7 cellular contexts compared by ENCODE assay signal in genomic region chr1:210328032-210328745, GRCh38. TPM values are rescaled to one million over a fixed set of nuclear protein-coding genes. Genes with fewer than 3 reads are reported as not detected.
DNase-seq lines count a peak whose midpoint lies in the region; ATAC-seq and TF ChIP-seq lines count a peak whose summit lies in the region.

No MANE protein-coding gene starts in this region.

- TSS peak; percentile 70 for BruUV-seq in HCT116 (replicated peaks; lab: Mats Ljungman, UMichigan)

- H3K27ac Mint-ChIP-seq in osteocyte (ENCODE audit: unreplicated experiment), result peak overlapping the region; percentile 69

- no peaks in the 10 kb centered on the region for H3K79me2 ChIP-seq in HCT116 (ENCODE audit: insufficient read depth, low read length)

- no peaks in the 10 kb centered on the region for H3K27me3 Mint-ChIP-seq in osteocyte (ENCODE audit: unreplicated experiment)

- no peak for TF ChIP-seq CTCF in HCT116 (IDR thresholded peaks at IDR 0.05 in 2 of 3, conservative IDR thresholded peaks at IDR 0.05 in 1 of 3; ENCODE audit: borderline replicate concordance in 1 of 3, insufficient read depth in 1 of 3, low read depth in 2 of 3, low read length in 2 of 3)
- no peak for TF ChIP-seq CTCF in fibroblast of mammary gland (conservative IDR thresholded peaks at IDR 0.05; ENCODE audit: control insufficient read depth, insufficient read depth, low read depth, low read length)
- TF ChIP-seq CTCF in osteocyte (IDR thresholded peaks at IDR 0.05), result no peak

- H3K27ac ChIP-seq in HCT116 (ENCODE audit: low read depth, low read length) (peak overlapping the region; percentile 88), SJCRH30 (no peak overlapping the region)

- POLR2A ChIA-PET in HCT116 (lab: Charles Lee), result interaction anchor here (0.6 to 1.5 kb wide), 3 partner anchors 46 to 50 kb away, joined by 3 to 4 read pairs (median 3); no protein-coding TSS in a partner anchor

- DNase-seq in HCT116 (ENCODE audit: low read depth, low spot score), result no peak
- peak in 1 of 2 experiments; percentile 14 for DNase-seq in SJCRH30
- no peak for DNase-seq in fibroblast of mammary gland (ENCODE audit: low read depth)
- DNase-seq in osteocyte (ENCODE audit: extremely low spot score, unreplicated experiment), result no peak
- no peak for DNase-seq in posterior vena cava (ENCODE audit: low spot score)
- DNase-seq in GDM1 (lab: John Stamatoyannopoulos, UW), result no peak

- intact Hi-C loops in HCT116 (cut with micrococcal nuclease) (no loop called here), posterior vena cava (cut with DNase I) (no loop called here)

- H3K9ac ChIP-seq in HCT116 (ENCODE audit: low read length), result peak overlapping the region; percentile 69

- H3K36me3 ChIP-seq in HCT116 (ENCODE audit: control insufficient read depth in 1 of 2, insufficient read depth in 2 of 2, low read length in 2 of 2) (no peaks in the 10 kb centered on the region), SJCRH30 (no peaks in the 10 kb centered on the region)

- H3K9me3 ChIP-seq in HCT116 (ENCODE audit: control insufficient read depth in 1 of 2, insufficient read depth in 1 of 2, low read depth in 1 of 2, low read length in 2 of 2) (no peaks in the 10 kb centered on the region), SJCRH30 (replicated peaks) (no peaks in the 10 kb centered on the region)

- peak overlapping the region; percentile 95 for H3K4me3 Mint-ChIP-seq in osteocyte (ENCODE audit: unreplicated experiment)

- peaks cover 13% of the 10 kb centered on the region for H3K9me3 Mint-ChIP-seq in osteocyte (ENCODE audit: unreplicated experiment)

- CTCF ChIA-PET in HCT116 (lab: Charles Lee), result no interaction called here

- H3K27me3 ChIP-seq in HCT116 (ENCODE audit: insufficient read depth, low read length) (no peaks in the 10 kb centered on the region), SJCRH30 (no peaks in the 10 kb centered on the region)

- H3K4me3 ChIP-seq in HCT116 (replicated peaks in 1 of 2; ENCODE audit: low read depth in 1 of 2, low read length in 2 of 2), result peak overlapping the region; percentile 62 to 66
- H3K4me3 ChIP-seq in SJCRH30, result peak overlapping the region; percentile 75
- peak overlapping the region; percentile 73 for H3K4me3 ChIP-seq in fibroblast of mammary gland (ENCODE audit: control insufficient read depth, low read depth, low read length)

- no peaks in the 10 kb centered on the region for H4K20me1 ChIP-seq in HCT116 (ENCODE audit: insufficient read depth)

- peaks cover 17% of the 10 kb centered on the region for H3K4me1 Mint-ChIP-seq in osteocyte (ENCODE audit: unreplicated experiment)

- no peaks in the 10 kb centered on the region for H3K9me2 ChIP-seq in HCT116 (ENCODE audit: insufficient read depth)

- H2AFZ ChIP-seq in HCT116 (ENCODE audit: low read depth, low read length, poor library complexity, severe bottlenecking), result peak overlapping the region; percentile 86

- no peak for TF ChIP-seq POLR2A in HCT116 (IDR thresholded peaks at IDR 0.05; ENCODE audit: borderline replicate concordance, extremely low read depth, insufficient read depth, insufficient read length)

- peaks cover 6% of the 10 kb centered on the region for H3K36me3 Mint-ChIP-seq in osteocyte (ENCODE audit: unreplicated experiment)

- peak; percentile 23 for ATAC-seq in HCT116
- no peak for ATAC-seq in GM21447 (IDR thresholded peaks at IDR 0.05; ENCODE audit: unreplicated experiment)

- H3K4me2 ChIP-seq in HCT116 (ENCODE audit: low read length), result peak overlapping the region; percentile 93

- TF ChIP-seq RAD21 in HCT116 (IDR thresholded peaks at IDR 0.05; ENCODE audit: low read depth), result no peak

- RAD21 ChIA-PET in HCT116 (lab: Charles Lee; ENCODE audit: low non-redundant PET in 1 of 2, low total read pairs in 2 of 2, uncharacterized antibody in 2 of 2, unreplicated experiment in 2 of 2), result no interaction called here

- H3K4me1 ChIP-seq in HCT116 (ENCODE audit: control insufficient read depth in 1 of 2, insufficient read depth in 2 of 2, low read length in 2 of 2), result peaks cover 11 to 28% of the 10 kb centered on the region in 2 experiments; a peak in 3 of 4 replicates
- H3K4me1 ChIP-seq in SJCRH30, result peaks cover 4% of the 10 kb centered on the region; the same call in 1 of the 2 replicates

TF ChIP-seq in HCT116, 20 proteins besides CTCF, POLR2A, EP300 and RAD21:
- TF ChIP-seq FOSL1 (IDR thresholded peaks at IDR 0.05; ENCODE audit: low read depth) (no peak), SRF (IDR thresholded peaks at IDR 0.05; ENCODE audit: low read depth) (no peak), ZBTB33 (IDR thresholded peaks at IDR 0.05; ENCODE audit: extremely low read depth, insufficient replicate concordance, low read length) (no peak), YY1 (IDR thresholded peaks at IDR 0.05; ENCODE audit: extremely low read depth, insufficient replicate concordance, low read depth, low read length) (no peak), MAX (IDR thresholded peaks at IDR 0.05) (no peak), TCF7L2 (IDR thresholded peaks at IDR 0.05; ENCODE audit: borderline replicate concordance, extremely low read depth, insufficient read depth, insufficient read length) (no peak), ELF1 (IDR thresholded peaks at IDR 0.05; ENCODE audit: borderline replicate concordance, low read depth) (no peak), CEBPB (IDR thresholded peaks at IDR 0.05; ENCODE audit: low read depth) (no peak), REST (IDR thresholded peaks at IDR 0.05; ENCODE audit: low read depth) (no peak), ATF3 (IDR thresholded peaks at IDR 0.05) (no peak), EZH2phosphoT487 (IDR thresholded peaks at IDR 0.05; ENCODE audit: borderline replicate concordance) (no peak), ZFX (IDR thresholded peaks at IDR 0.05) (no peak), EGR1 (IDR thresholded peaks at IDR 0.05; ENCODE audit: low read depth) (no peak)

RNA-seq across cellular contexts. Expression of gene HHAT, which starts 0.5 kb away (rescaled TPM):
- total RNA-seq in HCT116 (2021; ENCODE audit: unreplicated experiment) (2.7 TPM), osteocyte (6.0 and 7.0 TPM in 2 replicates), posterior vena cava (1 to 10 TPM; 1.5 to 1.7 TPM)
- 1.8 and 2.4 TPM in 2 replicates for polyA plus RNA-seq in HCT116 (2012)
- 5.0 and 5.1 TPM in 2 replicates for total RNA-seq in SJCRH30 (2014; rRNA removed; shearing (Covaris generic))
